In the genomic region with DNA sequence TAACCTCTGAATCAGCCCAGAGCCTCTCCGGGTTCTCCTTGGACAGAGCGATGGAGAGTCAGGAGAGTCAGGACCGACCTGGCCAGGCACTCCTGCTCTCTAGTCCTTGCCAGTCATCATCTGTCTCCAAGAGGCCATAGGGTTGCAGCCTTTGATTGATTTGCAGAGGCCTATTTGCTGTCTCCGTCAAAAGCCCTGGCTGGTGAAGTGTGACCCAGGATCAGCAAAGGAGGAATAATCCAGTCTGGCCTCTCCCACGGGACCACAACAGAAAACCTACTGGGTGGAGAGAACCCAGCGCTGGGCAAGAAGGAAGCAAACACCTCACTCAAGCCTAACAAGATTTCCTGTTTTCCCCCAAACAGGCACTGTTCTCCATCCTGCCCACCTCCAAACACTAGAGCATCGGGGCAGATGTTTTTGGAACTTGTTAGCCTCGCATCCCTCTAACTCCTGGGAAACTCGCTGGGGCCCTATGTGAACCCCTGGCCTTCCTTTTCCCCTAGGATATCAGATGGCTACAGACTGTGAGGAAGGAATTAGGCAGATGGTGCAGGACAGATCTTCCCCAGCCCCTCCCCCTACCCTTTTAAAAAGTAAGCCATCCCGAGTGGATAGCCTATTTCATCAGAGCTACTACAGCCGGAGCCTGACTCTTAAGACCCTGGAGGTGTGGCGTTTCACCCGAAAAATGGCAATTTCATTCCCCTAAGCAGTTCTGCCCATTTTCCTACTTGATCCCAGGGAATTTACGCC, we compare ENCODE assay signal across 14 cellular contexts. TPM values are rescaled to one million over a fixed set of nuclear protein-coding genes. Genes with fewer than 3 reads are reported as not detected.
DNase-seq lines count a peak whose midpoint lies in the region; ATAC-seq and TF ChIP-seq lines count a peak whose summit lies in the region.
"Had no signal": no experiment of that assay in that cellular context is flagged by ENCODE, and none has a peak within 500 bp of the region (broad histone marks: within the 10 kb centered on the region; RNA-seq: fewer than 3 reads in every experiment).

No MANE protein-coding gene starts in this region.

- POLR2A ChIA-PET in CD8-positive, alpha-beta T cell (lab: Charles Lee) = no interaction called here
- POLR2A ChIA-PET in IMR-90 (lab: Charles Lee; ENCODE audit: unreplicated experiment) = interaction anchor here (1.2 kb wide), 1 partner anchor 9 kb away, joined by 3 read pairs; no protein-coding TSS in a partner anchor
- POLR2A ChIA-PET in naive thymus-derived CD4-positive, alpha-beta T cell (lab: Charles Lee) = no interaction called here

- H3K79me1 ChIP-seq in IMR-90 (ENCODE audit: low read depth in 1 of 2, low read length in 2 of 2) (peaks cover 0 to 8% of the 10 kb centered on the region in 2 experiments; a peak in 1 of 4 replicates), neuronal stem cell (ENCODE audit: low read depth, low read length) (no peaks in the 10 kb centered on the region)

- no peak overlapping the region for H3K27ac ChIP-seq in CD8-positive, alpha-beta T cell (ENCODE audit: low read depth, low read length)
- H3K27ac ChIP-seq in IMR-90 (ENCODE audit: insufficient read depth, low read length) (no peak overlapping the region), ectodermal cell (ENCODE audit: insufficient read depth, low read depth, low read length, poor library complexity, severe bottlenecking) (peak overlapping the region; percentile 47), neuronal stem cell (replicated peaks; ENCODE audit: low read length) (no peak overlapping the region)
- peak overlapping the region; percentile 18 for H3K27ac ChIP-seq in naive thymus-derived CD4-positive, alpha-beta T cell (ENCODE audit: low read depth, low read length)
- H3K27ac ChIP-seq: epithelial cell of prostate had no signal

- intact Hi-C loops in CD8-positive, alpha-beta T cell (cut with DNase I, micrococcal nuclease) = no loop called here
- intact Hi-C loops in IMR-90 (cut with micrococcal nuclease) = loop anchor here (2.0 kb wide), 1 partner anchor 393 kb away; no protein-coding TSS in a partner anchor
- intact Hi-C loops in naive thymus-derived CD4-positive, alpha-beta T cell (cut with micrococcal nuclease) = loop anchor here in 1 of 2 donors (1.0 kb wide), 1 partner anchor 271 kb away; no protein-coding TSS in a partner anchor
- intact Hi-C loops in left colon (cut with DNase I, micrococcal nuclease) = loop anchor here in 1 of 2 donors (10.0 kb wide), 1 partner anchor 153 kb away; no protein-coding TSS in a partner anchor

- 71% methylated on average over 5 of the region's 14 CpGs; no CpG with 5 or more reads in 1 of the 2 experiments for WGBS in IMR-90 (ENCODE audit: extremely low coverage in 2 of 2, insufficient read length in 1 of 2), 2 experiments
- WGBS in ectodermal cell, 2 experiments = 92 to 93% methylated on average over 14 of the region's 14 CpGs
- WGBS in neuronal stem cell (ENCODE audit: extremely low coverage in 2 of 2, insufficient read length in 2 of 2, insufficient replicate concordance in 1 of 2), 2 donors = no CpG with 5 or more reads among the region's 14 CpGs

- no peaks in the 10 kb centered on the region for H3K9me3 Mint-ChIP-seq in CD8-positive, alpha-beta T cell
- peaks cover 0 to 3% (median 0%) of the 10 kb centered on the region in 11 donors for H3K9me3 Mint-ChIP-seq in naive thymus-derived CD4-positive, alpha-beta T cell
- H3K9me3 Mint-ChIP-seq: neural crest cell; stimulated activated naive CD8-positive, alpha-beta T cell treated with anti-CD3 and anti-CD28 coated beads, Interleukin-15, Interleukin-2, amounts not matched to agents 100 ng/mL and 50 ng/mL, for 24 hours had no signal

- dilution Hi-C loops in IMR-90 (cut with HindIII; ENCODE audit: low sequenced_read_pairs, unreplicated experiment) = no loop called here

- no peaks in the 10 kb centered on the region for H3K36me3 ChIP-seq in CD8-positive, alpha-beta T cell (ENCODE audit: insufficient read depth, low read length)
- H3K36me3 ChIP-seq in IMR-90 (ENCODE audit: control insufficient read depth, insufficient read depth, low read length) (peaks cover 3% of the 10 kb centered on the region; the same call in 1 of the 2 replicates), ectodermal cell (ENCODE audit: control insufficient read depth, insufficient read depth, low read length) (peaks cover 27% of the 10 kb centered on the region), neuronal stem cell (replicated peaks in 1 of 2; ENCODE audit: control insufficient read depth in 2 of 2, insufficient read depth in 2 of 2, low read length in 2 of 2) (peaks cover 19 to 99% of the 10 kb centered on the region in 2 donors)
- peaks cover 0 to 12% (median 0%) of the 10 kb centered on the region in 3 experiments for H3K36me3 ChIP-seq in naive thymus-derived CD4-positive, alpha-beta T cell (ENCODE audit: control insufficient read depth in 2 of 3, insufficient read depth in 3 of 3, low read length in 3 of 3)

- H4K8ac ChIP-seq in IMR-90 (ENCODE audit: low read depth in 2 of 2, low read length in 2 of 2) (no peak overlapping the region), neuronal stem cell (ENCODE audit: low read depth, low read length) (no peak overlapping the region)

- H3K27me3 ChIP-seq in CD8-positive, alpha-beta T cell (ENCODE audit: insufficient read depth, low read length) = no peaks in the 10 kb centered on the region
- H3K27me3 ChIP-seq in IMR-90 (ENCODE audit: control insufficient read depth, insufficient read depth, low read length) (no peaks in the 10 kb centered on the region), ectodermal cell (ENCODE audit: control insufficient read depth, insufficient read depth, low read length, poor library complexity, severe bottlenecking) (no peaks in the 10 kb centered on the region), neuronal stem cell (ENCODE audit: control insufficient read depth in 3 of 3, insufficient read depth in 3 of 3, low read depth in 1 of 3, low read length in 3 of 3) (no peaks in the 10 kb centered on the region)
- H3K27me3 ChIP-seq in naive thymus-derived CD4-positive, alpha-beta T cell (ENCODE audit: control insufficient read depth in 2 of 2, insufficient read depth in 2 of 2, low read length in 2 of 2) = no peaks in the 10 kb centered on the region
- H3K27me3 ChIP-seq: BE2C had no signal

- TF ChIP-seq CTCF in CD8-positive, alpha-beta T cell (IDR thresholded peaks at IDR 0.05) = no peak
- TF ChIP-seq CTCF in IMR-90 (conservative IDR thresholded peaks at IDR 0.05; ENCODE audit: low read depth, low read length) = no peak

- H3K18ac ChIP-seq in IMR-90 (ENCODE audit: low read depth, low read length) (no peak overlapping the region), neuronal stem cell (ENCODE audit: low read length) (no peak overlapping the region)

- H3K4me3 ChIP-seq in CD8-positive, alpha-beta T cell (ENCODE audit: low read depth, low read length) = no peak overlapping the region
- H3K4me3 ChIP-seq in IMR-90 (ENCODE audit: insufficient read depth, low read depth, low read length) (no peak overlapping the region), ectodermal cell (ENCODE audit: insufficient read depth, low read depth, low read length) (no peak overlapping the region), neuronal stem cell (ENCODE audit: low read length in 2 of 2) (no peak overlapping the region)
- H3K4me3 ChIP-seq in naive thymus-derived CD4-positive, alpha-beta T cell (ENCODE audit: low read length) = no peak overlapping the region
- H3K4me3 ChIP-seq: HAP-1 had no signal

- H4K20me1 ChIP-seq in IMR-90 (ENCODE audit: insufficient read depth, low read length) = peaks cover 13% of the 10 kb centered on the region

- ATAC-seq in CD8-positive, alpha-beta T cell = no peak
- ATAC-seq in IMR-90 (ENCODE audit: low read depth) = no peak; the same call in 1 of the 2 replicates
- no peak for ATAC-seq in naive thymus-derived CD4-positive, alpha-beta T cell
- no peak for ATAC-seq in left colon
- no peak for ATAC-seq in GM21423 (IDR thresholded peaks at IDR 0.05; ENCODE audit: unreplicated experiment)

- H2AFZ ChIP-seq in IMR-90 (replicated peaks; ENCODE audit: low read length, poor library complexity) (no peak overlapping the region), neuronal stem cell (ENCODE audit: low read length) (no peak overlapping the region)

- TF ChIP-seq RAD21 in IMR-90 (IDR thresholded peaks at IDR 0.05; ENCODE audit: low read length) = no peak

- CTCF ChIA-PET in CD8-positive, alpha-beta T cell (lab: Charles Lee) = interaction anchor here (10.9 kb wide), 1 partner anchor 11 kb away, joined by 67 read pairs; no protein-coding TSS in a partner anchor
- CTCF ChIA-PET in IMR-90 (lab: Yijun Ruan, JAX) = interaction anchor here (0.6 to 1.1 kb wide), 2 partner anchors 13 to 20 kb away, joined by 4 read pairs; no protein-coding TSS in a partner anchor
- CTCF ChIA-PET in naive thymus-derived CD4-positive, alpha-beta T cell (lab: Charles Lee) = interaction anchor here (0.8 to 1.4 kb wide), 3 partner anchors 11 to 52 kb away, joined by 3 to 5 read pairs (median 3); no protein-coding TSS in a partner anchor

- no peaks in the 10 kb centered on the region for H3K27me3 Mint-ChIP-seq in CD8-positive, alpha-beta T cell (ENCODE audit: low read depth)
- no peaks in the 10 kb centered on the region for H3K27me3 Mint-ChIP-seq in naive thymus-derived CD4-positive, alpha-beta T cell
- H3K27me3 Mint-ChIP-seq: stimulated activated naive CD8-positive, alpha-beta T cell treated with anti-CD3 and anti-CD28 coated beads, Interleukin-15, Interleukin-2, amounts not matched to agents 100 ng/mL and 50 ng/mL, for 24 hours had no signal

- no peak overlapping the region for H4K5ac ChIP-seq in IMR-90 (ENCODE audit: low read depth, low read length)

- BruUV-seq in IMR-90 (replicated peaks; lab: Mats Ljungman, UMichigan) = no TSS peak

- H3K23ac ChIP-seq in IMR-90 (ENCODE audit: low read depth, low read length) (no peak overlapping the region), neuronal stem cell (ENCODE audit: low read depth, low read length, poor library complexity) (no peak overlapping the region)

- in situ Hi-C loops in IMR-90 (cut with MboI; ENCODE audit: low sequenced_read_pairs) = no loop called here

- H3K9ac ChIP-seq in IMR-90 (ENCODE audit: low read depth, low read length) (no peak overlapping the region), neuronal stem cell (ENCODE audit: low read depth, low read length, poor library complexity) (no peak overlapping the region)

- H3K4me2 ChIP-seq in IMR-90 (ENCODE audit: low read depth, low read length) (no peak overlapping the region), neuronal stem cell (ENCODE audit: insufficient read depth, low read length, poor library complexity, severe bottlenecking) (no peak overlapping the region)

- no peak overlapping the region for H2BK20ac ChIP-seq in IMR-90 (ENCODE audit: low read depth, low read length)

- H3K14ac ChIP-seq in IMR-90 (replicated peaks; ENCODE audit: low read depth, low read length) = no peak overlapping the region
- no peak overlapping the region for H3K14ac ChIP-seq in neuronal stem cell (ENCODE audit: low read length)

- no peak overlapping the region for H3K4me3 Mint-ChIP-seq in CD8-positive, alpha-beta T cell
- peak overlapping the region in 6 of 10 donors; percentile 14 to 40 (median 24) for H3K4me3 Mint-ChIP-seq in naive thymus-derived CD4-positive, alpha-beta T cell
- H3K4me3 Mint-ChIP-seq: neural crest cell; stimulated activated naive CD8-positive, alpha-beta T cell treated with anti-CD3 and anti-CD28 coated beads, Interleukin-15, Interleukin-2, amounts not matched to agents 100 ng/mL and 50 ng/mL, for 24 hours had no signal

- no peak overlapping the region for H3K56ac ChIP-seq in IMR-90 (ENCODE audit: extremely low read depth, insufficient read depth, low read length)

- peak overlapping the region; percentile 6 for H2AK9ac ChIP-seq in IMR-90 (replicated peaks; ENCODE audit: low read depth, low read length, poor library complexity)

- H2BK5ac ChIP-seq in IMR-90 (ENCODE audit: low read depth, low read length, poor library complexity, severe bottlenecking) (no peak overlapping the region), neuronal stem cell (ENCODE audit: low read length) (no peak overlapping the region)

- H3K4me1 ChIP-seq in CD8-positive, alpha-beta T cell (ENCODE audit: insufficient read depth, low read length) = peaks cover 19% of the 10 kb centered on the region
- H3K4me1 ChIP-seq in IMR-90 (ENCODE audit: control insufficient read depth, insufficient read depth, low read length) (peaks cover 26% of the 10 kb centered on the region), ectodermal cell (ENCODE audit: control insufficient read depth, insufficient read depth, low read length) (peaks cover 9% of the 10 kb centered on the region), neuronal stem cell (ENCODE audit: control insufficient read depth in 2 of 2, insufficient read depth in 1 of 2, low read depth in 1 of 2, low read length in 2 of 2) (peaks cover 4 to 8% of the 10 kb centered on the region in 2 donors)
- H3K4me1 ChIP-seq in naive thymus-derived CD4-positive, alpha-beta T cell (ENCODE audit: control insufficient read depth in 2 of 2, insufficient read depth in 2 of 2, low read length in 2 of 2) = peaks cover 7 to 26% of the 10 kb centered on the region in 2 donors
- H3K4me1 ChIP-seq: HAP-1 had no signal

- H3K9me1 ChIP-seq in IMR-90 (ENCODE audit: insufficient read depth, low read length) = peaks cover 27% of the 10 kb centered on the region

- H2BK12ac ChIP-seq in neuronal stem cell (ENCODE audit: low read length) = no peak overlapping the region

- H2BK15ac ChIP-seq in IMR-90 (ENCODE audit: low read depth, low read length) (no peak overlapping the region), neuronal stem cell (ENCODE audit: low read length) (no peak overlapping the region)

- DNase-seq in CD8-positive, alpha-beta T cell = no peak
- DNase-seq in IMR-90 = no peak
- no peak for DNase-seq in naive thymus-derived CD4-positive, alpha-beta T cell
- DNase-seq in left colon = no peak
- DNase-seq in effector CD8-positive, alpha-beta T cell (lab: John Stamatoyannopoulos, UW) = no peak
- no peak for DNase-seq in neuronal stem cell (ENCODE audit: low spot score)
- DNase-seq: Karpas-422 had no signal

- no peak overlapping the region for H4K91ac ChIP-seq in IMR-90 (ENCODE audit: insufficient read depth, low read depth, low read length)
- no peak overlapping the region for H4K91ac ChIP-seq in neuronal stem cell (ENCODE audit: low read depth, low read length, poor library complexity)

- H3K36me3 Mint-ChIP-seq in CD8-positive, alpha-beta T cell = peaks cover 12% of the 10 kb centered on the region
- H3K36me3 Mint-ChIP-seq in naive thymus-derived CD4-positive, alpha-beta T cell = peaks cover 0 to 3% (median 1%) of the 10 kb centered on the region in 5 donors

- peaks cover 33% of the 10 kb centered on the region for H3K4me1 Mint-ChIP-seq in CD8-positive, alpha-beta T cell (ENCODE audit: low read depth)
- H3K4me1 Mint-ChIP-seq in naive thymus-derived CD4-positive, alpha-beta T cell = peaks cover 5 to 39% (median 31%) of the 10 kb centered on the region in 7 donors

- TF ChIP-seq POLR2A in IMR-90 (IDR thresholded peaks at IDR 0.05; ENCODE audit: low read depth, low read length) = no peak

- no peak overlapping the region for H2BK120ac ChIP-seq in IMR-90 (ENCODE audit: low read depth, low read length)
- no peak overlapping the region for H2BK120ac ChIP-seq in neuronal stem cell (ENCODE audit: low read depth, low read length)

- no peaks in the 10 kb centered on the region for H3K9me3 ChIP-seq in CD8-positive, alpha-beta T cell (ENCODE audit: low read length)
- H3K9me3 ChIP-seq in IMR-90 (ENCODE audit: control insufficient read depth, insufficient read depth, low read length) (no peaks in the 10 kb centered on the region), ectodermal cell (ENCODE audit: control insufficient read depth, low read length) (no peaks in the 10 kb centered on the region), neuronal stem cell (replicated peaks in 1 of 2; ENCODE audit: control insufficient read depth in 2 of 2, insufficient read depth in 1 of 2, low read depth in 1 of 2, low read length in 2 of 2) (no peaks in the 10 kb centered on the region)
- no peaks in the 10 kb centered on the region for H3K9me3 ChIP-seq in naive thymus-derived CD4-positive, alpha-beta T cell (ENCODE audit: control insufficient read depth in 2 of 3, low read length in 3 of 3)
- H3K9me3 ChIP-seq: BE2C, HAP-1 had no signal

- H3K27ac Mint-ChIP-seq in CD8-positive, alpha-beta T cell = peak overlapping the region; percentile 81
- peak overlapping the region; percentile 10 to 86 (median 67) for H3K27ac Mint-ChIP-seq in naive thymus-derived CD4-positive, alpha-beta T cell
- H3K27ac Mint-ChIP-seq: stimulated activated naive CD8-positive, alpha-beta T cell treated with anti-CD3 and anti-CD28 coated beads, Interleukin-15, Interleukin-2, amounts not matched to agents 100 ng/mL and 50 ng/mL, for 24 hours had no signal

- H2AK5ac ChIP-seq in IMR-90 (ENCODE audit: low read depth, low read length) = no peak overlapping the region; the same call in 1 of the 2 replicates
- H2AK5ac ChIP-seq in neuronal stem cell (ENCODE audit: low read depth, low read length) = no peak overlapping the region

- H3K4ac ChIP-seq in IMR-90 (ENCODE audit: low read depth, low read length) (peak overlapping the region; percentile 5; the same call in 1 of the 2 replicates), neuronal stem cell (ENCODE audit: low read length) (no peak overlapping the region)

RNA-seq across cellular contexts. Expression of gene PODXL, which starts 54.3 kb away (rescaled TPM):
- under 1 TPM; 0.35 to 0.86 TPM for total RNA-seq in CD8-positive, alpha-beta T cell
- total RNA-seq in IMR-90 (2012; rRNA removed) (1.3 and 1.4 TPM in 2 replicates), left colon (10 to 100 TPM in 1 of 2 donors, 1 to 10 TPM in 1; 9.2 to 13.7 TPM)
- 3.8 and 4.2 TPM in 2 replicates for polyA plus RNA-seq in IMR-90 (2012; rRNA removed)
- 1.9 and 2.1 TPM in 2 replicates for polyA plus RNA-seq in IMR-90 (2012; cell fraction: cytosol; rRNA removed)
- 6.7 and 7.8 TPM in 2 replicates for polyA plus RNA-seq in IMR-90 (2012; cell fraction: nucleus; rRNA removed; ENCODE audit: low replicate concordance)
- 221 TPM for polyA plus RNA-seq in ectodermal cell (2013, experiment 1 of 4)
- 171 TPM for polyA plus RNA-seq in ectodermal cell (2013, experiment 2 of 4)
- polyA plus RNA-seq in ectodermal cell (2013, experiment 3 of 4) = 162 TPM
- polyA plus RNA-seq in ectodermal cell (2013, experiment 4 of 4) = 157 TPM
- total RNA-seq in naive thymus-derived CD4-positive, alpha-beta T cell = 1 to 10 TPM in 1 of 5 experiments, under 1 TPM in 4; 0.05 to 1.4 (median 0.40) TPM
- under 1 TPM; 0.14 to 0.15 TPM for polyA plus RNA-seq in naive thymus-derived CD4-positive, alpha-beta T cell
- 42.1 TPM for polyA plus RNA-seq in neuronal stem cell (2013, experiment 1 of 2)
- 42.8 TPM for polyA plus RNA-seq in neuronal stem cell (2013, experiment 2 of 2)

Comparison
In these comparisons a context has a peak if more than half of its experiments do, and no peak if none do; other contexts are left out.
1. H3K27ac ChIP-seq: peak in ectodermal cell (single experiment) and naive thymus-derived CD4-positive, alpha-beta T cell (single experiment); none in CD8-positive, alpha-beta T cell (single experiment), IMR-90 (single experiment) and neuronal stem cell (single experiment).